In genomic region chr22:41197046-41197807, GRCh38 we compare ENCODE assay signal across 8 cellular contexts. TPM values are rescaled to one million over a fixed set of nuclear protein-coding genes. Genes with fewer than 3 reads are reported as not detected.
DNase-seq lines count a peak whose midpoint lies in the region; ATAC-seq and TF ChIP-seq lines count a peak whose summit lies in the region.

No MANE protein-coding gene starts in this region.

- peak overlapping the region; percentile 86 for H3K4me3 ChIP-seq in Karpas-422 (ENCODE audit: low read length)
- peak overlapping the region; percentile 92 for H3K4me3 ChIP-seq in SJCRH30
- H3K4me3 ChIP-seq in gastroesophageal sphincter: peak overlapping the region; percentile 38 to 66
- peak overlapping the region; percentile 72 to 90 for H3K4me3 ChIP-seq in neuronal stem cell (ENCODE audit: low read length in 2 of 2)
- peak overlapping the region; percentile 81 to 94 (median 89) for H3K4me3 ChIP-seq in subcutaneous abdominal adipose tissue (ENCODE audit: low read depth in 1 of 5, low read length in 5 of 5)

- no peak overlapping the region for H2BK15ac ChIP-seq in neuronal stem cell (ENCODE audit: low read length)

- H3K79me1 ChIP-seq in neuronal stem cell (ENCODE audit: low read depth, low read length): no peaks in the 10 kb centered on the region

- H3K18ac ChIP-seq in neuronal stem cell (ENCODE audit: low read length): peak overlapping the region; percentile 95

- H3K4me2 ChIP-seq in Karpas-422 (ENCODE audit: low read depth, low read length, poor library complexity, severe bottlenecking): peak overlapping the region; percentile 100
- peak overlapping the region; percentile 98 for H3K4me2 ChIP-seq in neuronal stem cell (ENCODE audit: insufficient read depth, low read length, poor library complexity, severe bottlenecking)

- H2BK120ac ChIP-seq in neuronal stem cell (ENCODE audit: low read depth, low read length): no peak overlapping the region

- H3K36me3 ChIP-seq in Karpas-422 (ENCODE audit: insufficient read depth, low read length): no peaks in the 10 kb centered on the region
- H3K36me3 ChIP-seq in SJCRH30: no peaks in the 10 kb centered on the region
- H3K36me3 ChIP-seq in gastroesophageal sphincter: no peaks in the 10 kb centered on the region
- H3K36me3 ChIP-seq in neuronal stem cell (replicated peaks in 1 of 2; ENCODE audit: control insufficient read depth in 2 of 2, insufficient read depth in 2 of 2, low read length in 2 of 2): no peaks in the 10 kb centered on the region
- H3K36me3 ChIP-seq in subcutaneous abdominal adipose tissue (ENCODE audit: control insufficient read depth in 5 of 5, insufficient read depth in 5 of 5, low read length in 5 of 5): no peaks in the 10 kb centered on the region

- no peak overlapping the region for H4K91ac ChIP-seq in neuronal stem cell (ENCODE audit: low read depth, low read length, poor library complexity)

- no peak overlapping the region for H2BK12ac ChIP-seq in neuronal stem cell (ENCODE audit: low read length)

- peak overlapping the region; percentile 91 for H3K23ac ChIP-seq in neuronal stem cell (ENCODE audit: low read depth, low read length, poor library complexity)

- H2AK5ac ChIP-seq in neuronal stem cell (ENCODE audit: low read depth, low read length): no peak overlapping the region

- H3K27me3 ChIP-seq in Karpas-422 (ENCODE audit: low read length): no peaks in the 10 kb centered on the region
- H3K27me3 ChIP-seq in SJCRH30: no peaks in the 10 kb centered on the region
- no peaks in the 10 kb centered on the region for H3K27me3 ChIP-seq in gastroesophageal sphincter
- peaks cover 4 to 25% (median 6%) of the 10 kb centered on the region in 3 experiments for H3K27me3 ChIP-seq in neuronal stem cell (ENCODE audit: control insufficient read depth in 3 of 3, insufficient read depth in 3 of 3, low read depth in 1 of 3, low read length in 3 of 3)
- no peaks in the 10 kb centered on the region for H3K27me3 ChIP-seq in subcutaneous abdominal adipose tissue (ENCODE audit: control insufficient read depth in 5 of 5, insufficient read depth in 4 of 5, low read length in 5 of 5)

- H3K9ac ChIP-seq in Karpas-422 (ENCODE audit: low read length): peak overlapping the region; percentile 76
- peak overlapping the region; percentile 86 for H3K9ac ChIP-seq in neuronal stem cell (ENCODE audit: low read depth, low read length, poor library complexity)
- H3K9ac ChIP-seq in subcutaneous abdominal adipose tissue (ENCODE audit: low read length in 5 of 5): peak overlapping the region in 4 of 5 donors; percentile 38 to 87 (median 66)

- no peak for TF ChIP-seq EP300 in gastroesophageal sphincter (IDR thresholded peaks at IDR 0.05)

- H3K27ac ChIP-seq in Karpas-422 (ENCODE audit: low read length) (no peak overlapping the region), SJCRH30 (no peak overlapping the region), gastroesophageal sphincter (peak overlapping the region in 3 of 4 donors; percentile 60 to 65 (median 60)), neuronal stem cell (replicated peaks; ENCODE audit: low read length) (no peak overlapping the region), subcutaneous abdominal adipose tissue (ENCODE audit: low read depth, low read length) (no peak overlapping the region)

- H3K4me1 ChIP-seq in Karpas-422 (ENCODE audit: low read length): peaks cover 16% of the 10 kb centered on the region
- no peaks in the 10 kb centered on the region for H3K4me1 ChIP-seq in SJCRH30
- peaks cover 0 to 19% (median 11%) of the 10 kb centered on the region in 3 donors for H3K4me1 ChIP-seq in gastroesophageal sphincter
- H3K4me1 ChIP-seq in neuronal stem cell (ENCODE audit: control insufficient read depth in 2 of 2, insufficient read depth in 1 of 2, low read depth in 1 of 2, low read length in 2 of 2): peaks cover 2 to 4% of the 10 kb centered on the region in 2 donors
- H3K4me1 ChIP-seq in subcutaneous abdominal adipose tissue (ENCODE audit: control insufficient read depth in 5 of 5, insufficient read depth in 5 of 5, low read length in 5 of 5): peaks cover 0 to 18% (median 17%) of the 10 kb centered on the region in 5 donors

- peak in 3 of 4 experiments; percentile 30 to 38 (median 32) for TF ChIP-seq CTCF in gastroesophageal sphincter (IDR thresholded peaks at IDR 0.05)

- H4K8ac ChIP-seq in neuronal stem cell (ENCODE audit: low read depth, low read length): no peak overlapping the region

- no peak overlapping the region for H2BK5ac ChIP-seq in neuronal stem cell (ENCODE audit: low read length)

- H3K9me3 ChIP-seq in Karpas-422 (ENCODE audit: low read length) (no peaks in the 10 kb centered on the region), SJCRH30 (replicated peaks) (no peaks in the 10 kb centered on the region), gastroesophageal sphincter (no peaks in the 10 kb centered on the region), neuronal stem cell (replicated peaks in 1 of 2; ENCODE audit: control insufficient read depth in 2 of 2, insufficient read depth in 1 of 2, low read depth in 1 of 2, low read length in 2 of 2) (no peaks in the 10 kb centered on the region), subcutaneous abdominal adipose tissue (ENCODE audit: control insufficient read depth in 5 of 5, low read length in 5 of 5) (no peaks in the 10 kb centered on the region)

- DNase-seq in DMS153 (lab: John Stamatoyannopoulos, UW): peak; percentile 35
- DNase-seq in Karpas-422: peak; percentile 92
- peak; percentile 79 to 83 for DNase-seq in SJCRH30
- peak; percentile 76 for DNase-seq in activated gamma-delta T cell treated with anti-CD3 and anti-CD28 coated beads, Interleukin-2, amount 50 U/mL, for 16 hours (ENCODE audit: low read depth)
- DNase-seq in neuronal stem cell (ENCODE audit: low spot score): peak; percentile 77

- H3K79me2 ChIP-seq in Karpas-422 (ENCODE audit: low read length): no peaks in the 10 kb centered on the region

- peak overlapping the region; percentile 85 for H3K14ac ChIP-seq in neuronal stem cell (ENCODE audit: low read length)

- no peaks in the 10 kb centered on the region for H3K9me2 ChIP-seq in Karpas-422 (replicated peaks; ENCODE audit: insufficient read depth, low read length)

- ATAC-seq in GM21737 (IDR thresholded peaks at IDR 0.05; ENCODE audit: unreplicated experiment) (peak; percentile 78), gastroesophageal sphincter (peak; percentile 95)

- H4K20me1 ChIP-seq in Karpas-422 (ENCODE audit: insufficient read depth, low read depth, low read length): no peaks in the 10 kb centered on the region

- H3K4ac ChIP-seq in neuronal stem cell (ENCODE audit: low read length): no peak overlapping the region

- no CpG with 5 or more reads among the region's 82 CpGs for WGBS in gastroesophageal sphincter (ENCODE audit: low coverage in 1 of 2), 2 donors
- whole genome bisulfite sequencing in neuronal stem cell (ENCODE audit: extremely low coverage in 2 of 2, insufficient read length in 2 of 2, insufficient replicate concordance in 1 of 2), 2 donors: no CpG with 5 or more reads among the region's 82 CpGs

- TF ChIP-seq POLR2A in gastroesophageal sphincter (IDR thresholded peaks at IDR 0.05): peak in 1 of 2 donors; percentile 19

- H2AFZ ChIP-seq in Karpas-422 (ENCODE audit: low read length) (peak overlapping the region; percentile 99), neuronal stem cell (ENCODE audit: low read length) (peak overlapping the region; percentile 100)

RNA-seq across cellular contexts. Expression of gene L3MBTL2, which starts 7.9 kb away (rescaled TPM):
- 19.9 and 29.7 TPM in 2 replicates for total RNA-seq in Karpas-422 (2014; rRNA removed; shearing (Covaris generic); ENCODE audit: low replicate concordance)
- total RNA-seq in SJCRH30 (2014; rRNA removed; shearing (Covaris generic)): 21.6 and 22.5 TPM in 2 replicates
- 10 to 100 TPM; 11.9 to 27.5 (median 21.6) TPM for total RNA-seq in gastroesophageal sphincter
- 11.1 TPM for polyA plus RNA-seq in neuronal stem cell (2013, experiment 1 of 2)
- polyA plus RNA-seq in neuronal stem cell (2013, experiment 2 of 2): 11.4 TPM

RNA-seq across cellular contexts. Expression of gene CHADL, which starts 43.5 kb away (rescaled TPM):
- 0.90 TPM in 1 of 2 replicates, not detected in the other for total RNA-seq in Karpas-422 (2014; rRNA removed; shearing (Covaris generic); ENCODE audit: low replicate concordance)
- total RNA-seq in SJCRH30 (2014; rRNA removed; shearing (Covaris generic)): 1.9 and 2.9 TPM in 2 replicates
- total RNA-seq in gastroesophageal sphincter: 10 to 100 TPM in 1 of 4 donors, 1 to 10 TPM in 3; 5.9 to 12.6 (median 7.4) TPM
- 0.13 TPM for polyA plus RNA-seq in neuronal stem cell (2013, experiment 1 of 2)
- polyA plus RNA-seq in neuronal stem cell (2013, experiment 2 of 2): 0.18 TPM

Comparison
In these comparisons a context has a peak if more than half of its experiments do, and no peak if none do; other contexts are left out.
1. DNase-seq: peak in every context shown above with its lines; median percentile 92 in Karpas-422; 81 in SJCRH30; 77 in neuronal stem cell; 76 in activated gamma-delta T cell treated with anti-CD3 and anti-CD28 coated beads, Interleukin-2, amount 50 U/mL, for 16 hours; 35 in DMS153.
2. H3K27ac ChIP-seq: peak in gastroesophageal sphincter (3 of 4); none in Karpas-422 (single experiment), SJCRH30 (single experiment), neuronal stem cell (single experiment) and subcutaneous abdominal adipose tissue (single experiment).
3. Peak in every context shown above with its lines, with median percentiles within 50 percentile points of each other: H3K4me3 ChIP-seq and H3K9ac ChIP-seq.